9 cellular contexts compared by ENCODE assay signal in the genomic region with DNA sequence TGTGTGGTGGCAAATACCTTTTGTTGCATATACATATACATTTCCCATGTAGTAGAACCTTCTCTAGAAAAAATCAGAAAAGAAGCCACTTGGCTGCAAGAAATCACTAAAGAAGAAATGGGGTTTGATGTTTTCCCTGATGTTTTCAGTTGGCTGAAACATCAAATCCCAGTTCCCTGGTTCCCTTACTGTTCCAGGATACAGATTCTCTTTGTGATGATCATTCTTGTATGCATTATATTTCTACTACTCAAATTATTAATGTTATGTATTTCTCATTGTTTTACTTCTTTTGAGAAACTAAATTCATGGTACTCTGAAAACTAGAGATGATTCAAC. TPM values are rescaled to one million over a fixed set of nuclear protein-coding genes. Genes with fewer than 3 reads are reported as not detected.
DNase-seq lines count a peak whose midpoint lies in the region; ATAC-seq, FAIRE-seq and TF ChIP-seq lines count a peak whose summit lies in the region.
"Had no signal": no experiment of that assay in that cellular context is flagged by ENCODE, and none has a peak within 500 bp of the region (broad histone marks: within the 10 kb centered on the region; RNA-seq: fewer than 3 reads in every experiment).

No MANE protein-coding gene starts in this region.

- peak overlapping the region; percentile 94 to 99 for H3K27ac ChIP-seq in right atrium auricular region
- peak overlapping the region; percentile 99; the same call in 2 of the 3 replicates for H3K27ac ChIP-seq in K562 (ENCODE audit: extremely low read depth, low read depth, low read length)
- H3K27ac ChIP-seq in aorta (ENCODE audit: low read depth in 1 of 2, low read length in 2 of 2), result peak overlapping the region in 1 of 2 donors; percentile 97

- ATAC-seq in Right ventricle myocardium inferior, result no peak
- ATAC-seq in K562, result no peak
- no peak for ATAC-seq in aorta (ENCODE audit: low FRiP score)
- no peak for ATAC-seq in HG03460 (IDR thresholded peaks at IDR 0.05; ENCODE audit: unreplicated experiment)

- no peak for TF ChIP-seq POLR2A in K562 (conservative IDR thresholded peaks at IDR 0.05)

- no peak for TF ChIP-seq EP300 in K562 (IDR thresholded peaks at IDR 0.05; ENCODE audit: low read length)

- POLR2A ChIA-PET in K562 (lab: Yijun Ruan, JAX), result interaction anchor here (0.8 to 1.7 kb wide), 4 partner anchors 25 to 390 kb away, joined by 3 to 5 read pairs (median 4); no protein-coding TSS in a partner anchor

- FAIRE-seq in K562 (lab: Jason Lieb, UNC), result no peak

- no peaks in the 10 kb centered on the region for H3K27me3 ChIP-seq in right atrium auricular region
- no peaks in the 10 kb centered on the region for H3K27me3 ChIP-seq in K562 (ENCODE audit: control insufficient read depth in 2 of 2, insufficient read depth in 2 of 2, low read length in 2 of 2)
- no peaks in the 10 kb centered on the region for H3K27me3 ChIP-seq in mononuclear cell (ENCODE audit: insufficient read depth, low read length)
- no peaks in the 10 kb centered on the region for H3K27me3 ChIP-seq in aorta (ENCODE audit: control insufficient read depth in 1 of 2, insufficient read depth in 2 of 2, low read length in 1 of 2)

- H2AFZ ChIP-seq in K562 (ENCODE audit: low read depth, low read length), result peak overlapping the region; percentile 83

- H3K79me2 ChIP-seq in K562 (ENCODE audit: control insufficient read depth, insufficient read depth, low read length), result no peaks in the 10 kb centered on the region

- H3K9me1 ChIP-seq in K562 (ENCODE audit: control insufficient read depth, insufficient read depth, low read length), result no peaks in the 10 kb centered on the region

- H3K9ac ChIP-seq in K562 (ENCODE audit: insufficient read depth in 1 of 2, low read depth in 2 of 2, low read length in 2 of 2), result peak overlapping the region in 1 of 2 experiments; percentile 98; a peak in 2 of 4 replicates

- H3K4me3 ChIP-seq in right atrium auricular region (peak overlapping the region; percentile 45 to 59), K562 (peak overlapping the region; percentile 36; the same call in 1 of the 2 replicates), mononuclear cell (ENCODE audit: low read length) (peak overlapping the region; percentile 43), aorta (ENCODE audit: low read length in 2 of 2) (peak overlapping the region; percentile 47 to 54)

- TF ChIP-seq CTCF in right atrium auricular region (IDR thresholded peaks at IDR 0.05), result no peak
- TF ChIP-seq CTCF in K562 (IDR thresholded peaks at IDR 0.05 in 2 of 3, conservative IDR thresholded peaks at IDR 0.05 in 1 of 3; ENCODE audit: insufficient read depth in 2 of 3, low read depth in 1 of 3, low read length in 3 of 3), result no peak

- H3K4me2 ChIP-seq in K562 (ENCODE audit: insufficient read depth, low read length), result peak overlapping the region; percentile 75

- CTCF ChIA-PET in K562 (lab: Yijun Ruan, JAX; ENCODE audit: low intra/inter-chr PET ratio), result no interaction called here

- DNase-seq in right atrium auricular region (ENCODE audit: low spot score) (no peak), Right ventricle myocardium inferior (ENCODE audit: missing footprints) (no peak), K562 (ENCODE audit: extremely low read depth in 1 of 4, low spot score in 3 of 4) (no peak), aorta (no peak), cortex of kidney (lab: John Stamatoyannopoulos, UW) (no peak), KG1 (lab: John Stamatoyannopoulos, UW) (no peak)
- DNase-seq: DMS153 had no signal

- no peak for TF ChIP-seq RAD21 in K562 (CRISPR knock-in tag; conservative IDR thresholded peaks at IDR 0.05 in 1 of 2, IDR thresholded peaks at IDR 0.05 in 1 of 2)

- BruUV-seq in K562 (replicated peaks; lab: Mats Ljungman, UMichigan), result no TSS peak

- in situ Hi-C loops in K562 (cut with MboI), result loop anchor here (25.0 kb wide), 1 partner anchor 291 kb away; a partner anchor contains a TSS

- H3K4me1 ChIP-seq in right atrium auricular region, result peaks cover 0 to 14% of the 10 kb centered on the region in 2 donors
- H3K4me1 ChIP-seq in K562 (replicated peaks in 1 of 2; ENCODE audit: control insufficient read depth in 2 of 2, insufficient read depth in 2 of 2, low read length in 2 of 2), result peaks cover 13 to 19% of the 10 kb centered on the region in 2 experiments; a peak in 4 of 5 replicates
- H3K4me1 ChIP-seq in mononuclear cell (ENCODE audit: insufficient read depth, low read length), result peaks cover 53% of the 10 kb centered on the region
- H3K4me1 ChIP-seq in aorta (ENCODE audit: control insufficient read depth in 1 of 2, insufficient read depth in 2 of 2, low read length in 2 of 2), result no peaks in the 10 kb centered on the region

- intact Hi-C loops in Right ventricle myocardium inferior (cut with DNase I), result no loop called here
- intact Hi-C loops in K562 (cut with micrococcal nuclease), result no loop called here
- intact Hi-C loops in aorta (cut with DNase I), result no loop called here

- H3K36me3 ChIP-seq in right atrium auricular region (no peaks in the 10 kb centered on the region), K562 (ENCODE audit: control insufficient read depth, insufficient read depth, low read length) (no peaks in the 10 kb centered on the region), aorta (ENCODE audit: control insufficient read depth in 1 of 2, insufficient read depth in 2 of 2, low read length in 1 of 2) (no peaks in the 10 kb centered on the region)

- no peaks in the 10 kb centered on the region for H4K20me1 ChIP-seq in K562 (replicated peaks; ENCODE audit: control insufficient read depth, insufficient read depth, low read length)

- H3K9me3 ChIP-seq in right atrium auricular region (peaks cover 0 to 11% of the 10 kb centered on the region in 2 donors), K562 (replicated peaks; ENCODE audit: control insufficient read depth, insufficient read depth, low read depth, low read length) (0 out of 2 replicates have a peak, but pooled peaks cover 7% of the 10 kb centered on the region), mononuclear cell (ENCODE audit: low read depth, low read length) (no peaks in the 10 kb centered on the region), aorta (ENCODE audit: control insufficient read depth, low read length) (no peaks in the 10 kb centered on the region)

TF ChIP-seq in K562, 482 proteins besides CTCF, POLR2A, EP300 and RAD21:
- TF ChIP-seq FOSL1 (tag; conservative IDR thresholded peaks at IDR 0.05), result peak; percentile 26
- TF ChIP-seq MTA1 (IDR thresholded peaks at IDR 0.05; ENCODE audit: borderline replicate concordance), result no peak
- peak; percentile 77 for TF ChIP-seq FOXJ2 (tag; IDR thresholded peaks at IDR 0.05)

RNA-seq across cellular contexts. Expression of a gene that starts 7.6 kb away (rescaled TPM):
- not detected for total RNA-seq in right atrium auricular region
- 4,572 TPM for total RNA-seq in Right ventricle myocardium inferior
- under 0.01 TPM in 2 replicates for total RNA-seq in K562 (2011; cell fraction: chromatin; rRNA removed; ENCODE audit: low replicate concordance)
- total RNA-seq in K562 (2011; cell fraction: nucleolus; rRNA removed), result under 0.01 and 21,200 TPM in 2 replicates
- total RNA-seq in K562 (2011; cell fraction: nucleoplasm; rRNA removed), result under 0.01 and 24,158 TPM in 2 replicates
- under 0.01 TPM in 2 replicates for total RNA-seq in K562 (2014; rRNA removed)
- 28,565 and 32,823 TPM in 2 replicates for total RNA-seq in K562 (2014; rRNA removed; fragmentation: Illumina TruSeq; extraction: Trizol)
- total RNA-seq in K562 (2015; rRNA removed; fragmentation: Illumina TruSeq; extraction: Trizol), result 20,456 and 27,045 TPM in 2 replicates
- total RNA-seq in K562 (2021), result 2,231 and 2,538 TPM in 2 replicates
- 83.9 TPM in 1 of 2 replicates, not detected in the other for polyA plus RNA-seq in K562 (2011; rRNA removed)
- polyA plus RNA-seq in K562 (2011; cell fraction: cytosol; rRNA removed), result under 0.01 TPM in 1 of 2 replicates, not detected in the other
- under 0.01 and 1,424 TPM in 2 replicates for polyA plus RNA-seq in K562 (2011; cell fraction: nucleus; rRNA removed)
- 25.1 TPM in 1 of 2 replicates, not detected in the other for polyA plus RNA-seq in K562 (2012)
- not detected in 2 replicates for polyA plus RNA-seq in K562 (2014; fragmentation: Illumina TruSeq; extraction: Trizol)
- polyA plus RNA-seq in K562 (2014; fragmentation: Nextera tagmentation; extraction: Ambion mirVana), result 1 to 10 TPM in 1 of 2 experiments, not detected in 1; 3.0 TPM
- not detected in 2 replicates for polyA plus RNA-seq in K562 (2014; rRNA removed)
- polyA minus RNA-seq in K562 (2011; rRNA and poly(A)+ RNA removed), result 10,756 and 20,531 TPM in 2 replicates
- 58,964 and 66,171 TPM in 2 replicates for polyA minus RNA-seq in K562 (2011; cell fraction: cytosol; rRNA and poly(A)+ RNA removed)
- 66,769 and 85,880 TPM in 2 replicates for polyA minus RNA-seq in K562 (2011; cell fraction: nucleus; rRNA and poly(A)+ RNA removed)
- under 0.01 TPM for total RNA-seq in mononuclear cell
- 1,000 to 10,000 TPM; 7,231 to 8,154 TPM for total RNA-seq in aorta
- polyA plus RNA-seq in aorta, result not detected

RNA-seq across cellular contexts. Expression of a gene that starts 18.3 kb away (rescaled TPM):
- total RNA-seq in right atrium auricular region (10 to 100 TPM; 10.0 to 11.7 TPM), Right ventricle myocardium inferior (6.5 TPM), K562 (2014; rRNA removed) (6.3 and 9.7 TPM in 2 replicates), K562 (2014; rRNA removed; fragmentation: Illumina TruSeq; extraction: Trizol) (1.9 and 3.0 TPM in 2 replicates), K562 (2015; rRNA removed; fragmentation: Illumina TruSeq; extraction: Trizol) (7.3 and 7.6 TPM in 2 replicates), K562 (2021) (9.3 and 10.4 TPM in 2 replicates), mononuclear cell (27.8 TPM), aorta (10 to 100 TPM; 18.6 to 34.1 TPM)
- 51.0 and 132 TPM in 2 replicates for total RNA-seq in K562 (2011; cell fraction: chromatin; rRNA removed; ENCODE audit: low replicate concordance)
- 69.0 and 78.0 TPM in 2 replicates for total RNA-seq in K562 (2011; cell fraction: nucleolus; rRNA removed)
- total RNA-seq in K562 (2011; cell fraction: nucleoplasm; rRNA removed), result 84.0 and 111 TPM in 2 replicates
- polyA plus RNA-seq in K562 (2011; rRNA removed) (8.6 and 15.2 TPM in 2 replicates), K562 (2014; fragmentation: Illumina TruSeq; extraction: Trizol) (7.8 and 8.4 TPM in 2 replicates), K562 (2014; fragmentation: Nextera tagmentation; extraction: Ambion mirVana) (under 1 TPM; 0.17 TPM), K562 (2014; rRNA removed) (14.4 and 15.4 TPM in 2 replicates), aorta (10 to 100 TPM; 10.5 to 68.7 TPM)
- 5.8 and 6.7 TPM in 2 replicates for polyA plus RNA-seq in K562 (2011; cell fraction: cytosol; rRNA removed)
- polyA plus RNA-seq in K562 (2011; cell fraction: nucleus; rRNA removed), result 80.5 and 99.7 TPM in 2 replicates
- polyA plus RNA-seq in K562 (2012), result 10.2 and 16.9 TPM in 2 replicates
- polyA minus RNA-seq in K562 (2011; rRNA and poly(A)+ RNA removed), result 5.7 and 7.6 TPM in 2 replicates
- polyA minus RNA-seq in K562 (2011; cell fraction: cytosol; rRNA and poly(A)+ RNA removed), result 2.3 and 2.7 TPM in 2 replicates
- 14.9 and 19.0 TPM in 2 replicates for polyA minus RNA-seq in K562 (2011; cell fraction: nucleus; rRNA and poly(A)+ RNA removed)
